Comparison of ENCODE assay signal across 8 cellular contexts in genomic region chr2:100562613-100563406, GRCh38. TPM values are rescaled to one million over a fixed set of nuclear protein-coding genes. Genes with fewer than 3 reads are reported as not detected.
DNase-seq lines count a peak whose midpoint lies in the region; ATAC-seq and TF ChIP-seq lines count a peak whose summit lies in the region.

Gene PDCL3, plus strand, starts transcription at chr2:100562993. Its CDS starts 75 bp downstream, at chr2:100563068.

- no peaks in the 10 kb centered on the region for H3K9me3 ChIP-seq in SK-N-SH

- H3K9ac ChIP-seq in SK-N-SH, result peak within 1 kb of the TSS; percentile 99

- WGBS in SK-N-SH (ENCODE audit: low lambda C conversion rate), result under 1% methylated on average over 18 of the region's 62 CpGs

- H3K4me1 ChIP-seq in SK-N-SH (ENCODE audit: control insufficient read depth in 1 of 2, insufficient read depth in 2 of 2, low read depth in 1 of 2, low read length in 1 of 2), result peaks cover 0 to 9% of the 10 kb centered on the region in 2 experiments; a peak in 1 of 4 replicates

- no peaks in the 10 kb centered on the region for H3K9me2 ChIP-seq in SK-N-SH

- POLR2A ChIA-PET in GM10248 (lab: Yijun Ruan, JAX) (interaction anchor here (0.6 to 1.2 kb wide), 3 partner anchors 247 to 442 kb away, joined by 3 to 5 read pairs (median 4); partner anchors contain the start of gene RPL31), SK-N-SH (lab: Yijun Ruan, JAX) (interaction anchor here (0.6 to 1.6 kb wide), 8 partner anchors 10 to 588 kb away, joined by 3 to 16 read pairs (median 4); partner anchors contain the start of genes CHST10 and RPL31)

- H4K20me1 ChIP-seq in SK-N-SH (ENCODE audit: insufficient read depth), result no peaks in the 10 kb centered on the region

- H3K36me3 ChIP-seq in SK-N-SH (replicated peaks in 1 of 2; ENCODE audit: control insufficient read depth in 1 of 2, insufficient read depth in 2 of 2, low read length in 1 of 2), result peaks cover 0 to 11% of the 10 kb centered on the region in 2 experiments

- peak in 1 of 2 experiments; percentile 26; a peak in 2 of 4 replicates for TF ChIP-seq EP300 in SK-N-SH (IDR thresholded peaks at IDR 0.05; ENCODE audit: borderline replicate concordance in 1 of 2, low read depth in 1 of 2, low read length in 1 of 2)

- no peak for TF ChIP-seq CTCF in GM10248 (IDR thresholded peaks at IDR 0.05; ENCODE audit: control extremely low read depth, extremely low read depth, low read depth, missing control alignments)
- no peak; the same call in 1 of the 2 replicates for TF ChIP-seq CTCF in SK-N-SH (IDR thresholded peaks at IDR 0.05)

- peaks cover 16% of the 10 kb centered on the region for H3K79me2 ChIP-seq in SK-N-SH (ENCODE audit: insufficient read depth)

- H3K4me3 ChIP-seq in SK-N-SH (ENCODE audit: low read depth in 2 of 2, low read length in 1 of 2), result peak within 1 kb of the TSS; percentile 83 to 98

- ATAC-seq in HG02571 (IDR thresholded peaks at IDR 0.05; ENCODE audit: unreplicated experiment), result peak; percentile 95

- no peaks in the 10 kb centered on the region for H3K27me3 ChIP-seq in SK-N-SH (ENCODE audit: insufficient read depth)

- peak within 1 kb of the TSS; percentile 91 for H3K4me2 ChIP-seq in SK-N-SH

- CTCF ChIA-PET in GM10248 (lab: Yijun Ruan, JAX) (interaction anchor here (1.1 to 2.1 kb wide), 5 partner anchors 9 to 301 kb away, joined by 3 to 10 read pairs (median 4); no protein-coding TSS in a partner anchor), SK-N-SH (lab: Yijun Ruan, JAX) (interaction anchor here (0.9 to 1.0 kb wide), 2 partner anchors 44 kb away, joined by 3 read pairs; no protein-coding TSS in a partner anchor)

- no peak for TF ChIP-seq RAD21 in SK-N-SH (IDR thresholded peaks at IDR 0.05; ENCODE audit: low read length)

- peaks cover 14% of the 10 kb centered on the region for H3F3A ChIP-seq in SK-N-SH (replicated peaks; ENCODE audit: insufficient read depth)

- peak; percentile 97 for DNase-seq in GM10248 (ENCODE audit: extremely low spot score)
- peak; percentile 85 for DNase-seq in NCI-H1048 (lab: John Stamatoyannopoulos, UW)
- DNase-seq in SK-N-SH, result peak; percentile 96
- peak; percentile 95 for DNase-seq in activated naive CD4-positive, alpha-beta T cell treated with anti-CD3 and anti-CD28 coated beads, Interleukin-2, amount 50 U/mL, for 16 hours
- peak; percentile 97 for DNase-seq in germinal center (ENCODE audit: low spot score)
- peak; percentile 99 for DNase-seq in non-pigmented ciliary epithelial cell (ENCODE audit: low read depth)
- peak; percentile 98 for DNase-seq in superior temporal gyrus (ENCODE audit: extremely low spot score)

- H3K27ac ChIP-seq in SK-N-SH (ENCODE audit: low read depth in 2 of 2, low read length in 1 of 2), result peak within 1 kb of the TSS; percentile 77 to 95

- peak within 1 kb of the TSS; percentile 99 for H2AFZ ChIP-seq in SK-N-SH (ENCODE audit: low read depth)

TF ChIP-seq in SK-N-SH, 30 proteins besides CTCF, POLR2A, EP300 and RAD21 (continues in another document):
- TF ChIP-seq USF1 (IDR thresholded peaks at IDR 0.05; ENCODE audit: borderline replicate concordance, low read depth), result no peak; the same call in 1 of the 2 replicates
- no peak for TF ChIP-seq RXRA (IDR thresholded peaks at IDR 0.05; ENCODE audit: borderline replicate concordance, low read depth)
- peak; percentile 80 for TF ChIP-seq RCOR1 (IDR thresholded peaks at IDR 0.05; ENCODE audit: low read length)
- peak; percentile 93 for TF ChIP-seq NRF1 (IDR thresholded peaks at IDR 0.05; ENCODE audit: low read depth, low read length)
- peak; percentile 89 for TF ChIP-seq POLR2AphosphoS5 (IDR thresholded peaks at IDR 0.05; ENCODE audit: low read depth, low read length)
- TF ChIP-seq IRF3 (IDR thresholded peaks at IDR 0.05; ENCODE audit: low read depth, low read length), result no peak
- TF ChIP-seq MEF2A (IDR thresholded peaks at IDR 0.05; ENCODE audit: borderline replicate concordance, low read depth), result no peak
- peak; percentile 84 for TF ChIP-seq MXI1 (IDR thresholded peaks at IDR 0.05; ENCODE audit: low read depth, low read length)
- no peak for TF ChIP-seq PBX3 (IDR thresholded peaks at IDR 0.05)
- peak; percentile 97 for TF ChIP-seq CHD2 (IDR thresholded peaks at IDR 0.05; ENCODE audit: low read length, partially characterized antibody)
- peak; percentile 69; the same call in 1 of the 2 replicates for TF ChIP-seq TAF1 (IDR thresholded peaks at IDR 0.05; ENCODE audit: borderline replicate concordance, low read depth, low read length)
- no peak for TF ChIP-seq RFX5 (IDR thresholded peaks at IDR 0.05; ENCODE audit: low read length)
- no peak for TF ChIP-seq FOXM1 (IDR thresholded peaks at IDR 0.05; ENCODE audit: low read depth)
- peak; percentile 93 for TF ChIP-seq GATA2 (CRISPR knock-in tag; IDR thresholded peaks at IDR 0.05)
- TF ChIP-seq ZBTB33 (IDR thresholded peaks at IDR 0.05; ENCODE audit: borderline replicate concordance, low read depth), result peak; percentile 92
- peak; percentile 97 for TF ChIP-seq ELF1 (IDR thresholded peaks at IDR 0.05)
- no peak for TF ChIP-seq NFIC (IDR thresholded peaks at IDR 0.05; ENCODE audit: borderline replicate concordance)
- peak; percentile 77 for TF ChIP-seq GABPA (IDR thresholded peaks at IDR 0.05; ENCODE audit: low read depth)
- no peak for TF ChIP-seq FOXJ3 (CRISPR knock-in tag; IDR thresholded peaks at IDR 0.05)
- TF ChIP-seq FOSL2 (IDR thresholded peaks at IDR 0.05; ENCODE audit: borderline replicate concordance, low read depth), result no peak
- TF ChIP-seq YY1 (IDR thresholded peaks at IDR 0.05; ENCODE audit: low read depth), result no peak
- 0 out of 2 replicates have a peak, but pooled peaks have one; percentile 32 for TF ChIP-seq SIN3A (IDR thresholded peaks at IDR 0.05; ENCODE audit: borderline replicate concordance, low read depth, low read length)
- TF ChIP-seq TCF12 (IDR thresholded peaks at IDR 0.05), result peak; percentile 40; the same call in 1 of the 2 replicates
- no peak for TF ChIP-seq EZH2phosphoT487 (IDR thresholded peaks at IDR 0.05; ENCODE audit: borderline replicate concordance, low read depth)
- no peak for TF ChIP-seq TEAD4 (IDR thresholded peaks at IDR 0.05; ENCODE audit: borderline replicate concordance, insufficient read depth)
- TF ChIP-seq USF2 (IDR thresholded peaks at IDR 0.05; ENCODE audit: borderline replicate concordance, low read depth, low read length), result no peak

RNA-seq across cellular contexts. Expression of gene PDCL3, which starts in this region (rescaled TPM):
- 32.8 and 34.7 TPM in 2 replicates for polyA plus RNA-seq in SK-N-SH (2012; rRNA removed)
- polyA plus RNA-seq in SK-N-SH (2012; cell fraction: cytosol; rRNA removed), result 47.0 and 63.9 TPM in 2 replicates
- polyA plus RNA-seq in SK-N-SH (2012; cell fraction: nucleus; rRNA removed), result 6.5 and 11.0 TPM in 2 replicates

Comparison
In these comparisons a context has a peak if more than half of its experiments do, and no peak if none do; other contexts are left out.
1. Peak in every context shown above with its lines: DNase-seq, ATAC-seq, H3K4me3 ChIP-seq and H3K27ac ChIP-seq.